In the genomic region with DNA sequence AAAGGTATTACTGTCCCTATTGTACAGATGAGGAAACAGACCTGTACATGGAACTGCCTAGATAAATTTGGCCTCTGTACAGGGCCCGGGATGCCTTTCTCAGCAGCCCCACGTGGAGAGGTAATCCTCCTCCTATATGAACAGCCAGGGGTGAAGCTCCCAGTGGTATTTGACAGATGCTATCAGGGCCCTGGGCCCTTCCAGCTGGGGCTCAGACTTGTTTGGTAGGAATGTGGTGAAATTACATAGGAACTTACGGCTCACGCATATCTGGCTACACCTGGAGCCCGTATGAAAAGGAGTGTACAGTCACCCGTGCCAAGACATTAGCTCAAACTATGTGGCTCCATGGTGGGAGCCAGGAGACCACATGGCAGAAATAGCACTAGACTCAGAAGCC, we compare ENCODE assay signal across 19 cellular contexts.
"Had no signal": no experiment of that assay in that cellular context is flagged by ENCODE, and none has a peak within 500 bp of the region (broad histone marks: within the 10 kb centered on the region; RNA-seq: fewer than 3 reads in every experiment).

No MANE protein-coding gene starts in this region.

- H3K36me3 ChIP-seq: neural progenitor cell, ovary had no signal

- H3K9ac ChIP-seq: neural progenitor cell had no signal

- FAIRE-seq: endometrium, kidney, small intestine had no signal

- H3K4me3 ChIP-seq: gastroesophageal sphincter, lung, neural progenitor cell, ovary, right atrium auricular region, sigmoid colon, tibial artery, upper lobe of right lung had no signal

- H3K4me1 ChIP-seq: neural progenitor cell had no signal

- DNase-seq: effector memory CD4-positive, alpha-beta T cell; glutamatergic neuron; kidney; mesenchymal stem cell; midbrain; stimulated activated CD4-positive, alpha-beta T cell treated with anti-CD3 and anti-CD28 coated beads, Interleukin-12 subunit alpha, Interleukin-12 subunit beta, amount 100 ng/mL, for 4 hours; stimulated activated naive CD8-positive, alpha-beta T cell treated with anti-CD3 and anti-CD28 coated beads, Interleukin-15, Interleukin-2, amounts not matched to agents 100 U/mL and 50 U/mL, for 24 hours had no signal

- H3K4me2 ChIP-seq: neural progenitor cell had no signal

- H2AFZ ChIP-seq: neural progenitor cell had no signal

- H3K27me3 ChIP-seq: gastroesophageal sphincter, neural progenitor cell, ovary, right atrium auricular region, sigmoid colon, tibial artery, upper lobe of right lung had no signal

- H3K27ac ChIP-seq: neural progenitor cell, ovary, tibial artery, upper lobe of right lung had no signal

- ATAC-seq: esophagus mucosa; natural killer cell treated with Interleukin-12 subunit alpha and Interleukin-12 subunit beta and Interleukin-15 and Interleukin-18, amount 100 ng/mL, for 72 hours; stimulated activated naive CD8-positive, alpha-beta T cell treated with anti-CD3 and anti-CD28 coated beads, Interleukin-15, Interleukin-2, amounts not matched to agents 100 U/mL and 50 U/mL, for 24 hours; upper lobe of right lung had no signal

- H3K9me3 ChIP-seq: gastroesophageal sphincter, ovary, right atrium auricular region, sigmoid colon, tibial artery, upper lobe of right lung had no signal
